ENCODE assay signal across 9 cellular contexts in genomic region chr15:92069308-92070244, GRCh38.
DNase-seq lines count a peak whose midpoint lies in the region; ATAC-seq and TF ChIP-seq lines count a peak whose summit lies in the region.
"Had no signal": no experiment of that assay in that cellular context is flagged by ENCODE, and none has a peak within 500 bp of the region (broad histone marks: within the 10 kb centered on the region; RNA-seq: fewer than 3 reads in every experiment).

No MANE protein-coding gene starts in this region.

- ATAC-seq in GM19463 (IDR thresholded peaks at IDR 0.05; ENCODE audit: unreplicated experiment) (peak; percentile 63), GM18517 (IDR thresholded peaks at IDR 0.05; ENCODE audit: unreplicated experiment) (no peak)

- H3K9ac ChIP-seq in HUES48 (ENCODE audit: low read depth, low read length): no peak overlapping the region

- no peaks in the 10 kb centered on the region for H3K27me3 ChIP-seq in HUES48 (ENCODE audit: control insufficient read depth, insufficient read depth, low read length)
- peaks cover 90% of the 10 kb centered on the region for H3K27me3 ChIP-seq in WERI-Rb-1 (ENCODE audit: insufficient read depth, low read depth, severe bottlenecking)
- H3K27me3 ChIP-seq: thyroid gland had no signal

- no peak overlapping the region for H3K4me3 ChIP-seq in HUES48 (ENCODE audit: low read depth, low read length)
- H3K4me3 ChIP-seq in skeletal muscle cell (ENCODE audit: low read depth, low read length): no peak overlapping the region
- no peak overlapping the region for H3K4me3 ChIP-seq in WERI-Rb-1 (ENCODE audit: low read depth, low read length)
- H3K4me3 ChIP-seq: thyroid gland had no signal

- H3K9me3 ChIP-seq in HUES48 (ENCODE audit: control insufficient read depth, insufficient read depth, low read length): no peaks in the 10 kb centered on the region
- no peaks in the 10 kb centered on the region for H3K9me3 ChIP-seq in WERI-Rb-1 (ENCODE audit: severe bottlenecking)
- H3K9me3 ChIP-seq: thyroid gland had no signal

- no peaks in the 10 kb centered on the region for H3K36me3 ChIP-seq in HUES48 (ENCODE audit: control insufficient read depth, insufficient read depth, low read length)
- H3K36me3 ChIP-seq in WERI-Rb-1: no peaks in the 10 kb centered on the region
- H3K36me3 ChIP-seq: thyroid gland had no signal

- DNase-seq in activated CD8-positive, alpha-beta memory T cell treated with anti-CD3 and anti-CD28 coated beads for 48 hours (ENCODE audit: low read depth in 2 of 3, low spot score in 2 of 3): peak in 2 of 3 experiments; percentile 15 to 30
- peak; percentile 83 for DNase-seq in fibroblast of peridontal ligament (ENCODE audit: extremely low read depth)
- DNase-seq in skeletal muscle cell (ENCODE audit: low read depth): peak; percentile 30
- no peak for DNase-seq in WERI-Rb-1
- DNase-seq in SHP77 (lab: John Stamatoyannopoulos, UW): no peak

- peaks cover 11% of the 10 kb centered on the region for H3K4me1 ChIP-seq in HUES48 (ENCODE audit: control insufficient read depth, insufficient read depth, low read length)

- TF ChIP-seq CTCF in WERI-Rb-1 (IDR thresholded peaks at IDR 0.05; ENCODE audit: low read depth, low read length): no peak

- H3K27ac ChIP-seq in HUES48 (ENCODE audit: low read depth, low read length): peak overlapping the region; percentile 33
- H3K27ac ChIP-seq in WERI-Rb-1: no peak overlapping the region

Comparison
In these comparisons a context has a peak if more than half of its experiments do, and no peak if none do; other contexts are left out.
1. DNase-seq: peak in activated CD8-positive, alpha-beta memory T cell treated with anti-CD3 and anti-CD28 coated beads for 48 hours (2 of 3), fibroblast of peridontal ligament (single experiment) and skeletal muscle cell (single experiment); none in WERI-Rb-1 (single experiment) and SHP77 (0 of 2).